ENCODE assay signal across 19 cellular contexts in genomic region chr18:69982417-69982816, GRCh38. TPM values are rescaled to one million over a fixed set of nuclear protein-coding genes. Genes with fewer than 3 reads are reported as not detected.
DNase-seq lines count a peak whose midpoint lies in the region; ATAC-seq, FAIRE-seq and TF ChIP-seq lines count a peak whose summit lies in the region.
"Had no signal": no experiment of that assay in that cellular context is flagged by ENCODE, and none has a peak within 500 bp of the region (broad histone marks: within the 10 kb centered on the region; RNA-seq: fewer than 3 reads in every experiment).

No MANE protein-coding gene starts in this region.

- WGBS in small intestine, 3 donors: 85 to 94% (median 87%) methylated on average over 4 of the region's 4 CpGs

- peaks cover 47% of the 10 kb centered on the region for H3K36me3 Mint-ChIP-seq in activated T-cell treated with anti-CD3 and anti-CD28 coated beads, Interleukin-2, amount 50 U/mL, for 24 hours (ENCODE audit: low read depth)
- peaks cover 2% of the 10 kb centered on the region; the same call in 1 of the 2 replicates for H3K36me3 Mint-ChIP-seq in WTC11
- peaks cover 9 to 20% (median 13%) of the 10 kb centered on the region in 3 donors for H3K36me3 Mint-ChIP-seq in naive thymus-derived CD8-positive, alpha-beta T cell

- no peaks in the 10 kb centered on the region for H3K27me3 ChIP-seq in H7 (ENCODE audit: control insufficient read depth, insufficient read depth, low read length)
- H3K27me3 ChIP-seq in small intestine (ENCODE audit: control insufficient read depth in 2 of 2, insufficient read depth in 2 of 2, low read length in 2 of 2): no peaks in the 10 kb centered on the region
- H3K27me3 ChIP-seq: MG63 had no signal

- H3K27ac ChIP-seq in small intestine (ENCODE audit: low read depth in 1 of 2, low read length in 1 of 2): no peak overlapping the region
- H3K27ac ChIP-seq: KMS-11, PC-9 had no signal

- CTCF ChIA-PET in WTC11 (lab: Charles Lee): no interaction called here

- H3K4me1 ChIP-seq in small intestine (ENCODE audit: control insufficient read depth in 2 of 2, insufficient read depth in 1 of 2, low read depth in 1 of 2, low read length in 1 of 2): no peaks in the 10 kb centered on the region

- no peak for DNase-seq in activated T-cell treated with anti-CD3 and anti-CD28 coated beads, Interleukin-2, amount 50 U/mL, for 24 hours
- DNase-seq in activated T-cell treated with anti-CD3 and anti-CD28 coated beads for 4 hours (no peak), H7 (peak; percentile 11), WTC11 (ENCODE audit: low spot score) (no peak), small intestine (no peak)
- DNase-seq in naive thymus-derived CD8-positive, alpha-beta T cell: no peak
- no peak for DNase-seq in activated effector memory CD4-positive, alpha-beta T cell treated with anti-CD3 and anti-CD28 coated beads, Interleukin-2, amount 50 U/mL, for 16 hours
- DNase-seq: AML-193; Calu3; MG63; NCI-H1105; NCI-H1694 treated with DMSO at 0.1 percent for 48 hours; NCI-H345; NCI-H526 treated with DMSO at 0.1 percent for 48 hours; NK-92 treated with Interleukin-12 subunit alpha and Interleukin-12 subunit beta, amount 100 ng/mL, for 24 hours; PC-9 had no signal

- H3K4me3 ChIP-seq in H7 (ENCODE audit: insufficient read depth, low read depth, low read length) (no peak overlapping the region), small intestine (ENCODE audit: low read depth in 1 of 2, low read length in 2 of 2) (no peak overlapping the region)
- H3K4me3 ChIP-seq: MG63, PC-9 had no signal

- no peak overlapping the region for H3K4me3 Mint-ChIP-seq in activated T-cell treated with anti-CD3 and anti-CD28 coated beads, Interleukin-2, amount 50 U/mL, for 24 hours
- no peak overlapping the region for H3K4me3 Mint-ChIP-seq in WTC11
- peak overlapping the region in 6 of 10 donors; percentile 13 to 73 (median 36) for H3K4me3 Mint-ChIP-seq in naive thymus-derived CD8-positive, alpha-beta T cell

- POLR2A ChIA-PET in WTC11 (lab: Charles Lee): no interaction called here
- POLR2A ChIA-PET in naive thymus-derived CD8-positive, alpha-beta T cell (lab: Charles Lee): interaction anchor here (0.6 kb wide), 1 partner anchor 17 kb away, joined by 3 read pairs; no protein-coding TSS in a partner anchor

- H3K36me3 ChIP-seq in H7 (replicated peaks; ENCODE audit: control insufficient read depth, insufficient read depth, low read length) (no peaks in the 10 kb centered on the region), small intestine (ENCODE audit: control insufficient read depth in 2 of 2, insufficient read depth in 2 of 2, low read length in 2 of 2) (no peaks in the 10 kb centered on the region)
- H3K36me3 ChIP-seq: MG63 had no signal

- FAIRE-seq in small intestine (lab: Jason Lieb, UNC): no peak
- FAIRE-seq: HepG2 had no signal

- peaks cover 48% of the 10 kb centered on the region for H3K4me1 Mint-ChIP-seq in activated T-cell treated with anti-CD3 and anti-CD28 coated beads, Interleukin-2, amount 50 U/mL, for 24 hours (ENCODE audit: low read depth)
- H3K4me1 Mint-ChIP-seq in WTC11: peaks cover 23% of the 10 kb centered on the region
- H3K4me1 Mint-ChIP-seq in naive thymus-derived CD8-positive, alpha-beta T cell: peaks cover 17 to 35% (median 30%) of the 10 kb centered on the region in 4 donors

- no peak for TF ChIP-seq CTCF in WTC11 (IDR thresholded peaks at IDR 0.05)

- peak overlapping the region; percentile 83 for H3K27ac Mint-ChIP-seq in activated T-cell treated with anti-CD3 and anti-CD28 coated beads, Interleukin-2, amount 50 U/mL, for 24 hours
- H3K27ac Mint-ChIP-seq in WTC11: peak overlapping the region; percentile 67; the same call in 1 of the 2 replicates
- peak overlapping the region; percentile 44 to 91 (median 63) for H3K27ac Mint-ChIP-seq in naive thymus-derived CD8-positive, alpha-beta T cell

- no peaks in the 10 kb centered on the region for H3K27me3 Mint-ChIP-seq in activated T-cell treated with anti-CD3 and anti-CD28 coated beads, Interleukin-2, amount 50 U/mL, for 24 hours
- no peaks in the 10 kb centered on the region for H3K27me3 Mint-ChIP-seq in WTC11 (ENCODE audit: low read depth)
- no peaks in the 10 kb centered on the region for H3K27me3 Mint-ChIP-seq in naive thymus-derived CD8-positive, alpha-beta T cell

- ATAC-seq in WTC11 (peak; percentile 46), HG03175 (IDR thresholded peaks at IDR 0.05; ENCODE audit: unreplicated experiment) (no peak)
- ATAC-seq in naive thymus-derived CD8-positive, alpha-beta T cell: no peak
- ATAC-seq: HepG2 had no signal

- H3K9me3 ChIP-seq in small intestine (ENCODE audit: control insufficient read depth, low read depth): no peaks in the 10 kb centered on the region
- H3K9me3 ChIP-seq: MG63 had no signal

- peaks cover 3% of the 10 kb centered on the region for H3K9me3 Mint-ChIP-seq in activated T-cell treated with anti-CD3 and anti-CD28 coated beads, Interleukin-2, amount 50 U/mL, for 24 hours
- H3K9me3 Mint-ChIP-seq in WTC11: peaks cover 12% of the 10 kb centered on the region
- peaks cover 2 to 12% (median 8%) of the 10 kb centered on the region in 9 donors for H3K9me3 Mint-ChIP-seq in naive thymus-derived CD8-positive, alpha-beta T cell

TF ChIP-seq in WTC11, 78 proteins besides CTCF, POLR2A, EP300 and RAD21:
- TF ChIP-seq, protein P1, sequence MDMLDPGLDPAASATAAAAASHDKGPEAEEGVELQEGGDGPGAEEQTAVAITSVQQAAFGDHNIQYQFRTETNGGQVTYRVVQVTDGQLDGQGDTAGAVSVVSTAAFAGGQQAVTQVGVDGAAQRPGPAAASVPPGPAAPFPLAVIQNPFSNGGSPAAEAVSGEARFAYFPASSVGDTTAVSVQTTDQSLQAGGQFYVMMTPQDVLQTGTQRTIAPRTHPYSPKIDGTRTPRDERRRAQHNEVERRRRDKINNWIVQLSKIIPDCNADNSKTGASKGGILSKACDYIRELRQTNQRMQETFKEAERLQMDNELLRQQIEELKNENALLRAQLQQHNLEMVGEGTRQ (CRISPR knock-in tag; IDR thresholded peaks at IDR 0.05): 0 out of 2 replicates have a peak, but pooled peaks have one; percentile 27
- TF ChIP-seq, protein P2, sequence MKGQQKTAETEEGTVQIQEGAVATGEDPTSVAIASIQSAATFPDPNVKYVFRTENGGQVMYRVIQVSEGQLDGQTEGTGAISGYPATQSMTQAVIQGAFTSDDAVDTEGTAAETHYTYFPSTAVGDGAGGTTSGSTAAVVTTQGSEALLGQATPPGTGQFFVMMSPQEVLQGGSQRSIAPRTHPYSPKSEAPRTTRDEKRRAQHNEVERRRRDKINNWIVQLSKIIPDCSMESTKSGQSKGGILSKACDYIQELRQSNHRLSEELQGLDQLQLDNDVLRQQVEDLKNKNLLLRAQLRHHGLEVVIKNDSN (CRISPR knock-in tag; IDR thresholded peaks at IDR 0.05): 0 out of 2 replicates have a peak, but pooled peaks have one; percentile 22
- TF ChIP-seq ZNF416 (CRISPR knock-in tag; IDR thresholded peaks at IDR 0.05) (no peak), SMAD3 (CRISPR knock-in tag; IDR thresholded peaks at IDR 0.05; ENCODE audit: borderline replicate concordance) (no peak)
- TF ChIP-seq, protein P3, sequence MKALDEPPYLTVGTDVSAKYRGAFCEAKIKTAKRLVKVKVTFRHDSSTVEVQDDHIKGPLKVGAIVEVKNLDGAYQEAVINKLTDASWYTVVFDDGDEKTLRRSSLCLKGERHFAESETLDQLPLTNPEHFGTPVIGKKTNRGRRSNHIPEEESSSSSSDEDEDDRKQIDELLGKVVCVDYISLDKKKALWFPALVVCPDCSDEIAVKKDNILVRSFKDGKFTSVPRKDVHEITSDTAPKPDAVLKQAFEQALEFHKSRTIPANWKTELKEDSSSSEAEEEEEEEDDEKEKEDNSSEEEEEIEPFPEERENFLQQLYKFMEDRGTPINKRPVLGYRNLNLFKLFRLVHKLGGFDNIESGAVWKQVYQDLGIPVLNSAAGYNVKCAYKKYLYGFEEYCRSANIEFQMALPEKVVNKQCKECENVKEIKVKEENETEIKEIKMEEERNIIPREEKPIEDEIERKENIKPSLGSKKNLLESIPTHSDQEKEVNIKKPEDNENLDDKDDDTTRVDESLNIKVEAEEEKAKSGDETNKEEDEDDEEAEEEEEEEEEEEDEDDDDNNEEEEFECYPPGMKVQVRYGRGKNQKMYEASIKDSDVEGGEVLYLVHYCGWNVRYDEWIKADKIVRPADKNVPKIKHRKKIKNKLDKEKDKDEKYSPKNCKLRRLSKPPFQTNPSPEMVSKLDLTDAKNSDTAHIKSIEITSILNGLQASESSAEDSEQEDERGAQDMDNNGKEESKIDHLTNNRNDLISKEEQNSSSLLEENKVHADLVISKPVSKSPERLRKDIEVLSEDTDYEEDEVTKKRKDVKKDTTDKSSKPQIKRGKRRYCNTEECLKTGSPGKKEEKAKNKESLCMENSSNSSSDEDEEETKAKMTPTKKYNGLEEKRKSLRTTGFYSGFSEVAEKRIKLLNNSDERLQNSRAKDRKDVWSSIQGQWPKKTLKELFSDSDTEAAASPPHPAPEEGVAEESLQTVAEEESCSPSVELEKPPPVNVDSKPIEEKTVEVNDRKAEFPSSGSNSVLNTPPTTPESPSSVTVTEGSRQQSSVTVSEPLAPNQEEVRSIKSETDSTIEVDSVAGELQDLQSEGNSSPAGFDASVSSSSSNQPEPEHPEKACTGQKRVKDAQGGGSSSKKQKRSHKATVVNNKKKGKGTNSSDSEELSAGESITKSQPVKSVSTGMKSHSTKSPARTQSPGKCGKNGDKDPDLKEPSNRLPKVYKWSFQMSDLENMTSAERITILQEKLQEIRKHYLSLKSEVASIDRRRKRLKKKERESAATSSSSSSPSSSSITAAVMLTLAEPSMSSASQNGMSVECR (CRISPR knock-in tag; IDR thresholded peaks at IDR 0.05; ENCODE audit: borderline replicate concordance): no peak

RNA-seq across cellular contexts. Expression of gene CD226, which starts 34.7 kb away (rescaled TPM):
- not detected in 2 replicates for total RNA-seq in H7 (2014; rRNA removed; shearing (Covaris generic))
- 0.23 to 0.55 TPM (median 0.24 TPM) in 3 replicates for total RNA-seq in WTC11 (2021)
- total RNA-seq in naive thymus-derived CD8-positive, alpha-beta T cell: 10 to 100 TPM; 24.6 to 26.1 TPM
- 10 to 100 TPM; 13.0 to 26.4 (median 15.6) TPM for polyA plus RNA-seq in naive thymus-derived CD8-positive, alpha-beta T cell
- 1 to 10 TPM in 1 of 3 donors, under 1 TPM in 2; 0.22 to 1.6 (median 0.27) TPM for polyA plus RNA-seq in small intestine

Comparison
In these comparisons a context has a peak if more than half of its experiments do, and no peak if none do; other contexts are left out.
1. H3K4me3 Mint-ChIP-seq: peak in naive thymus-derived CD8-positive, alpha-beta T cell (6 of 10); none in activated T-cell treated with anti-CD3 and anti-CD28 coated beads, Interleukin-2, amount 50 U/mL, for 24 hours (single experiment) and WTC11 (single experiment).
2. RNA of gene CD226, which starts 34.7 kb away (total RNA-seq): 24.6 to 26.1 TPM in naive thymus-derived CD8-positive, alpha-beta T cell; 0.23 to 0.55 TPM in WTC11 and not detected in H7; every median in the first group is over 10 times any median in the second.
3. Peak in every context shown above with its lines, with median percentiles within 50 percentile points of each other: H3K27ac Mint-ChIP-seq.